In the genomic region with DNA sequence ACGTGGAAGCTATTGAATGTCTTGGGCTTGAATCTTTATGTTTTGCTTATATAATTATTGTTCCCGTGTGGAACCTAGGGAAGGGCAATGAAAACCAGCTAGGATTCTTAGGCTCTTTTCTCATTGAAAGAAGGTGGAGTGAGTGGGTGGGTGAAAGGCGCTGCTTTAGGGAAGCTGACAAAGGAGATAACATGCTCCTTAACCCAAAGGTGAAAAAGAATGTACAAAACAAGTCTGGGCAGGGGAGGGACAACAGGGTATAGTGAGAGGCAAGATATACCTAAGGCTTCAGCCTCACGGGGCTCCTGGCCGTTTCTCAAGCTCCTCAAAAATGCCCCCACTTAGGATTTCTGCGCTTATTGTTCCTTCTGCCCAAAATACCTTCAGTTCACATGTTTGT, we compare ENCODE assay signal across 18 cellular contexts. TPM values are rescaled to one million over a fixed set of nuclear protein-coding genes. Genes with fewer than 3 reads are reported as not detected.
A peak's percentile ranks its signal among the peaks of the same experiment; 100 is the strongest.
DNase-seq lines count a peak whose midpoint lies in the region; ATAC-seq and TF ChIP-seq lines count a peak whose summit lies in the region.
"Had no signal": no experiment of that assay in that cellular context is flagged by ENCODE, and none has a peak within 500 bp of the region (broad histone marks: within the 10 kb centered on the region; RNA-seq: fewer than 3 reads in every experiment).

No MANE protein-coding gene starts in this region.

- no peaks in the 10 kb centered on the region for H3K9me3 ChIP-seq in upper lobe of right lung
- H3K9me3 ChIP-seq: body of pancreas had no signal

- H3K27ac Mint-ChIP-seq in activated naive CD4-positive, alpha-beta T cell treated with anti-CD3 and anti-CD28 coated beads, Interleukin-2, amount 50 U/mL, for 24 hours, result peak overlapping the region; percentile 99
- peak overlapping the region; percentile 82 for H3K27ac Mint-ChIP-seq in activated CD8-positive, alpha-beta T cell treated with anti-CD3 and anti-CD28 coated beads, Interleukin-2, amount 10 ng/mL, durations not matched to agents 7 days and 5 days
- peak overlapping the region; percentile 84 to 97 (median 90) for H3K27ac Mint-ChIP-seq in immature natural killer cell
- H3K27ac Mint-ChIP-seq: nephron had no signal

- no peaks in the 10 kb centered on the region for H3K36me3 ChIP-seq in upper lobe of right lung

- H3K4me3 ChIP-seq in upper lobe of right lung, result peak overlapping the region; percentile 3
- H3K4me3 ChIP-seq: body of pancreas, lung had no signal

- peak; percentile 10 for ATAC-seq in activated CD8-positive, alpha-beta T cell treated with anti-CD3 and anti-CD28 coated beads, Interleukin-2, amount 10 ng/mL, durations not matched to agents 7 days and 5 days
- ATAC-seq in upper lobe of right lung, result no peak
- ATAC-seq in HG02970 (IDR thresholded peaks at IDR 0.05; ENCODE audit: low FRiP score, unreplicated experiment), result no peak
- ATAC-seq: body of pancreas, esophagus mucosa had no signal

- H3K4me1 Mint-ChIP-seq in activated naive CD4-positive, alpha-beta T cell treated with anti-CD3 and anti-CD28 coated beads, Interleukin-2, amount 50 U/mL, for 24 hours, result peaks cover 49% of the 10 kb centered on the region
- peaks cover 41% of the 10 kb centered on the region for H3K4me1 Mint-ChIP-seq in activated CD8-positive, alpha-beta T cell treated with anti-CD3 and anti-CD28 coated beads, Interleukin-2, amount 10 ng/mL, durations not matched to agents 7 days and 5 days (ENCODE audit: low read depth)
- H3K4me1 Mint-ChIP-seq in immature natural killer cell, result peaks cover 49 to 68% of the 10 kb centered on the region in 2 donors
- H3K4me1 Mint-ChIP-seq: nephron had no signal

- H3K9me3 Mint-ChIP-seq in activated naive CD4-positive, alpha-beta T cell treated with anti-CD3 and anti-CD28 coated beads, Interleukin-2, amount 50 U/mL, for 24 hours, result no peaks in the 10 kb centered on the region
- no peaks in the 10 kb centered on the region for H3K9me3 Mint-ChIP-seq in activated CD8-positive, alpha-beta T cell treated with anti-CD3 and anti-CD28 coated beads, Interleukin-2, amount 10 ng/mL, durations not matched to agents 7 days and 5 days (ENCODE audit: insufficient read depth)
- no peaks in the 10 kb centered on the region for H3K9me3 Mint-ChIP-seq in immature natural killer cell
- H3K9me3 Mint-ChIP-seq: nephron had no signal

- POLR2A ChIA-PET in activated CD8-positive, alpha-beta T cell treated with anti-CD3 and anti-CD28 coated beads, Interleukin-2, amount 10 ng/mL, durations not matched to agents 7 days and 5 days (lab: Charles Lee), result interaction anchor here (0.6 to 4.0 kb wide), 6 partner anchors 10 to 385 kb away, joined by 3 to 22 read pairs (median 4); no protein-coding TSS in a partner anchor

- H3K27me3 Mint-ChIP-seq in activated naive CD4-positive, alpha-beta T cell treated with anti-CD3 and anti-CD28 coated beads, Interleukin-2, amount 50 U/mL, for 24 hours, result no peaks in the 10 kb centered on the region
- H3K27me3 Mint-ChIP-seq in activated CD8-positive, alpha-beta T cell treated with anti-CD3 and anti-CD28 coated beads, Interleukin-2, amount 10 ng/mL, durations not matched to agents 7 days and 5 days (ENCODE audit: low read depth), result no peaks in the 10 kb centered on the region
- H3K27me3 Mint-ChIP-seq in immature natural killer cell (ENCODE audit: low read depth in 3 of 3), result peaks cover 0 to 6% (median 4%) of the 10 kb centered on the region in 3 donors

- DNase-seq in activated naive CD4-positive, alpha-beta T cell treated with Interleukin-2 at 50 U/mL for 16 hours, result no peak
- no peak for DNase-seq in activated CD8-positive, alpha-beta T cell treated with anti-CD3 and anti-CD28 coated beads, Interleukin-2, amount 10 ng/mL, durations not matched to agents 7 days and 5 days
- no peak for DNase-seq in immature natural killer cell
- DNase-seq in upper lobe of right lung, result no peak
- DNase-seq in activated gamma-delta T cell treated with Interleukin-2 at 50 U/mL for 16 hours, result no peak
- no peak for DNase-seq in posterior cingulate gyrus
- DNase-seq: body of pancreas, NCI-H1417 treated with DMSO at 0.1 percent for 48 hours, NCI-H226 had no signal

- no peak for TF ChIP-seq CTCF in upper lobe of right lung (IDR thresholded peaks at IDR 0.05)

- intact Hi-C loops in upper lobe of right lung (cut with DNase I) (no loop called here), posterior cingulate gyrus (cut with DNase I) (no loop called here)

- no peaks in the 10 kb centered on the region for H3K36me3 Mint-ChIP-seq in activated naive CD4-positive, alpha-beta T cell treated with anti-CD3 and anti-CD28 coated beads, Interleukin-2, amount 50 U/mL, for 24 hours
- H3K36me3 Mint-ChIP-seq in activated CD8-positive, alpha-beta T cell treated with anti-CD3 and anti-CD28 coated beads, Interleukin-2, amount 10 ng/mL, durations not matched to agents 7 days and 5 days (ENCODE audit: low read depth), result peaks cover 15% of the 10 kb centered on the region
- no peaks in the 10 kb centered on the region for H3K36me3 Mint-ChIP-seq in immature natural killer cell

- H3K27ac ChIP-seq in upper lobe of right lung, result no peak overlapping the region
- H3K27ac ChIP-seq: body of pancreas, KMS-11 had no signal

- H3K4me1 ChIP-seq in upper lobe of right lung, result no peaks in the 10 kb centered on the region
- H3K4me1 ChIP-seq: body of pancreas had no signal

- peak overlapping the region; percentile 93 for H3K4me3 Mint-ChIP-seq in activated naive CD4-positive, alpha-beta T cell treated with anti-CD3 and anti-CD28 coated beads, Interleukin-2, amount 50 U/mL, for 24 hours
- H3K4me3 Mint-ChIP-seq in activated CD8-positive, alpha-beta T cell treated with anti-CD3 and anti-CD28 coated beads, Interleukin-2, amount 10 ng/mL, durations not matched to agents 7 days and 5 days, result peak overlapping the region; percentile 81
- peak overlapping the region; percentile 89 to 98 (median 97) for H3K4me3 Mint-ChIP-seq in immature natural killer cell
- H3K4me3 Mint-ChIP-seq: nephron had no signal

- H3K27me3 ChIP-seq in upper lobe of right lung, result no peaks in the 10 kb centered on the region
- H3K27me3 ChIP-seq: body of pancreas had no signal

- CTCF ChIA-PET in activated CD8-positive, alpha-beta T cell treated with anti-CD3 and anti-CD28 coated beads, Interleukin-2, amount 10 ng/mL, durations not matched to agents 7 days and 5 days (lab: Charles Lee), result interaction anchor here (0.9 to 1.9 kb wide), 8 partner anchors 9 to 132 kb away, joined by 3 to 6 read pairs (median 4); no protein-coding TSS in a partner anchor

RNA-seq across cellular contexts. Expression of a gene that starts 1.8 kb away (rescaled TPM):
- 10 to 100 TPM; 42.0 to 42.1 TPM for total RNA-seq in activated CD8-positive, alpha-beta T cell treated with anti-CD3 and anti-CD28 coated beads, Interleukin-2, amount 10 ng/mL, durations not matched to agents 7 days and 5 days
- polyA plus RNA-seq in immature natural killer cell, result 100 to 1,000 TPM; 127 to 164 (median 136) TPM
- total RNA-seq in upper lobe of right lung, result 1.8 TPM
- total RNA-seq: G401 had no signal

RNA-seq across cellular contexts. Expression of a gene that starts 15.7 kb away (rescaled TPM):
- total RNA-seq in activated CD8-positive, alpha-beta T cell treated with anti-CD3 and anti-CD28 coated beads, Interleukin-2, amount 10 ng/mL, durations not matched to agents 7 days and 5 days, result not detected
- not detected for polyA plus RNA-seq in immature natural killer cell
- not detected for total RNA-seq in upper lobe of right lung
- total RNA-seq: body of pancreas; esophagus mucosa; G401; lung; subcutaneous adipose tissue; T-helper 1 cell treated with Interleukin-12 subunit alpha and Interleukin-12 subunit beta and Interleukin-4 antibody, amounts not matched to agents 30 ng/mL and 1 ng/mL, for 36 hours had no signal

Comparison
In these comparisons a context has a peak if more than half of its experiments do, and no peak if none do; other contexts are left out.
1. RNA of a gene that starts 1.8 kb away (total RNA-seq): 42.0 to 42.1 TPM in activated CD8-positive, alpha-beta T cell treated with anti-CD3 and anti-CD28 coated beads, Interleukin-2, amount 10 ng/mL, durations not matched to agents 7 days and 5 days; 1.8 TPM in upper lobe of right lung (single experiment); every median in the first group is over 10 times any median in the second.
2. Peak in every context shown above with its lines, with median percentiles within 50 percentile points of each other: H3K27ac Mint-ChIP-seq and H3K4me3 Mint-ChIP-seq.